In the genomic region with DNA sequence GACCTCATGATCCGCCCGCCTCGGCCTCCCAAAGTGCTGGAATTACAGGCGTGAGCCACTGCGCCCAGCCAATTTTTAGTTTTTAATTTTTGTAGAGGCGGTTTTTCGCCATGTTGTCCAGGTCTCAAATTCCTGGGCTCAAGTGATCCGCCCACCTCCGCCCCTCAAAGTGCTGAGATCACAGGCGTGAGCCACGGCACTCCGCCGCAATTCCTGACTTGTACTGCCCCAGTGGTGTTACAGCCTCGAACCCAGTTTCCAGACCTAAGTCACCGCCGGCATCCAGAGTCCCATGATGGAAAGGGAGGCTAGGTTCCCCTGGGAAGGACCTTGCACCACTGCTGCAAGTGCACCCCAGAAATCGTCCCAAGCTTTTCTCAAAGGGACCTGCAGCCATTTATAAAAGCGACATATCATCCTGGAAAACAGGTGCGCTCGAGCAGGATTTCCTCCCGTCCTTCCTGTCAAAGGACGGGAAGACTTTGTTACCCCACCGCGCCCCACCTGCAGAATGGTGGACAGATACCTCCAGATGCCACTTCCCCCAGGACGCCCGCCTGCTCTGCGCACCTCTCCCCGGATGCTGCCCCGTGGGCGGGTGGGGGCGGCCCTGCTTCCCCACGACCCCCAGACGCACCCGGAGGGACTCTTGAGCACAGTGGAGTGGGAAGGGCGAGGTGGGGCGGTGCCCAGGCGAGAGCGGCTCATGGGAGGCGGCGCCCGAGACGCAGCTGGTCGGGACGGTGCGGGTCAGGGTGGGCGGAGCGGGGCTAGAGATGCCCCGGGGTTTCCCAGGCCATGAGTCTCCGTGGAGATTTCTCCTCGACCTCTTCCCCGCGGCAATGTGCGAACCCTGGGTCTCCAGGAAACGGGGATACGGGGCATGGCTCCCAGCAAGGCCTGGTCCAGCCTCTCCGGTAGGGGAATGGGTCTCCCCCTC, we compare ENCODE assay signal across 8 cellular contexts. TPM values are rescaled to one million over a fixed set of nuclear protein-coding genes. Genes with fewer than 3 reads are reported as not detected.
A peak's percentile ranks its signal among the peaks of the same experiment; 100 is the strongest.
DNase-seq lines count a peak whose midpoint lies in the region; ATAC-seq and TF ChIP-seq lines count a peak whose summit lies in the region.

No MANE protein-coding gene starts in this region.

- peak overlapping the region; percentile 99 for H3K9ac ChIP-seq in OCI-LY1 (ENCODE audit: low read length)

- CTCF ChIA-PET in CD8-positive, alpha-beta T cell (lab: Charles Lee): interaction anchor here (1.0 to 1.8 kb wide), 2 partner anchors 90 to 141 kb away, joined by 3 to 9 read pairs; a partner anchor contains a TSS

- peak overlapping the region; percentile 99 for H3K27ac Mint-ChIP-seq in CD8-positive, alpha-beta T cell

- H3K4me3 Mint-ChIP-seq in CD8-positive, alpha-beta T cell: peak overlapping the region; percentile 96

- H3K79me2 ChIP-seq in OCI-LY1 (ENCODE audit: insufficient read depth, low read length) (peaks cover 3% of the 10 kb centered on the region; the same call in 1 of the 2 replicates), osteoblast (ENCODE audit: insufficient read depth, low read length) (peaks cover 20% of the 10 kb centered on the region)

- H3K4me2 ChIP-seq in OCI-LY1 (ENCODE audit: low read length) (peak overlapping the region; percentile 95), osteoblast (ENCODE audit: insufficient read depth, low read length) (peak overlapping the region; percentile 82)

- H3K4me1 ChIP-seq in CD8-positive, alpha-beta T cell (ENCODE audit: insufficient read depth, low read length): peaks cover 15% of the 10 kb centered on the region
- H3K4me1 ChIP-seq in OCI-LY1 (ENCODE audit: insufficient read depth, low read length, severe bottlenecking) (peaks cover 22% of the 10 kb centered on the region), osteoblast (ENCODE audit: insufficient read depth, low read length) (peaks cover 3% of the 10 kb centered on the region), vagina (peaks cover 21% of the 10 kb centered on the region)

- H3K4me1 Mint-ChIP-seq in CD8-positive, alpha-beta T cell (ENCODE audit: low read depth): peaks cover 25% of the 10 kb centered on the region

- no peaks in the 10 kb centered on the region for H3K9me3 ChIP-seq in CD8-positive, alpha-beta T cell (ENCODE audit: low read length)
- H3K9me3 ChIP-seq in OCI-LY1 (ENCODE audit: low read length) (no peaks in the 10 kb centered on the region), osteoblast (ENCODE audit: low read depth, low read length) (no peaks in the 10 kb centered on the region), vagina (no peaks in the 10 kb centered on the region)

- intact Hi-C loops in CD8-positive, alpha-beta T cell (cut with DNase I, micrococcal nuclease): loop anchor here (10.0 kb wide), 3 partner anchors 48 to 88 kb away; a partner anchor contains a TSS
- intact Hi-C loops in vagina (cut with DNase I): loop anchor here (5.0 kb wide), 1 partner anchor 135 kb away; no protein-coding TSS in a partner anchor

- H3K4me3 ChIP-seq in CD8-positive, alpha-beta T cell (ENCODE audit: low read depth, low read length): peak overlapping the region; percentile 86
- H3K4me3 ChIP-seq in OCI-LY1 (ENCODE audit: low read depth, low read length, poor library complexity, severe bottlenecking): peak overlapping the region; percentile 99
- H3K4me3 ChIP-seq in osteoblast (ENCODE audit: insufficient read depth, low read length): peak overlapping the region; percentile 70
- peak overlapping the region; percentile 65 to 69 for H3K4me3 ChIP-seq in vagina

- H3K27ac ChIP-seq in CD8-positive, alpha-beta T cell (ENCODE audit: low read depth, low read length): peak overlapping the region; percentile 99
- H3K27ac ChIP-seq in OCI-LY1 (ENCODE audit: low read depth, low read length, poor library complexity, severe bottlenecking): peak overlapping the region; percentile 97
- peak overlapping the region; percentile 91 for H3K27ac ChIP-seq in osteoblast (ENCODE audit: low read depth, low read length)
- H3K27ac ChIP-seq in vagina: peak overlapping the region; percentile 88

- H2AFZ ChIP-seq in OCI-LY1 (ENCODE audit: low read length): no peak overlapping the region
- peak overlapping the region; percentile 22 for H2AFZ ChIP-seq in osteoblast (ENCODE audit: low read length)

- peaks cover 21% of the 10 kb centered on the region for H3K36me3 ChIP-seq in CD8-positive, alpha-beta T cell (ENCODE audit: insufficient read depth, low read length)
- H3K36me3 ChIP-seq in OCI-LY1 (ENCODE audit: insufficient read depth, low read length): peaks cover 34% of the 10 kb centered on the region
- H3K36me3 ChIP-seq in osteoblast (ENCODE audit: insufficient read depth, low read length): peaks cover 30% of the 10 kb centered on the region
- H3K36me3 ChIP-seq in vagina: peaks cover 0 to 20% of the 10 kb centered on the region in 2 donors

- peaks cover 10% of the 10 kb centered on the region for H3F3A ChIP-seq in OCI-LY1 (ENCODE audit: insufficient read depth, low read length)

- peak in 1 of 2 donors; percentile 30 for TF ChIP-seq POLR2A in vagina (IDR thresholded peaks at IDR 0.05)

- H3K9me3 Mint-ChIP-seq in CD8-positive, alpha-beta T cell: no peaks in the 10 kb centered on the region

- H3K27me3 Mint-ChIP-seq in CD8-positive, alpha-beta T cell (ENCODE audit: low read depth): no peaks in the 10 kb centered on the region

- peaks cover 36% of the 10 kb centered on the region for H3K36me3 Mint-ChIP-seq in CD8-positive, alpha-beta T cell

- peak in 6 of 7 experiments; percentile 33 to 72 (median 39) for DNase-seq in CD8-positive, alpha-beta T cell
- DNase-seq in activated gamma-delta T cell treated with Interleukin-2 at 50 U/mL for 16 hours: peak; percentile 51
- peak; percentile 55 for DNase-seq in globus pallidus (ENCODE audit: low spot score)
- DNase-seq in osteoblast (ENCODE audit: insufficient read length, low spot score, missing footprints): peak; percentile 88
- no peak for DNase-seq in vagina (ENCODE audit: extremely low spot score in 2 of 2)

- H3K27me3 ChIP-seq in CD8-positive, alpha-beta T cell (ENCODE audit: insufficient read depth, low read length): no peaks in the 10 kb centered on the region
- no peaks in the 10 kb centered on the region for H3K27me3 ChIP-seq in OCI-LY1 (ENCODE audit: insufficient read depth, low read length)
- no peaks in the 10 kb centered on the region for H3K27me3 ChIP-seq in osteoblast (ENCODE audit: insufficient read depth, low read length)
- H3K27me3 ChIP-seq in vagina: no peaks in the 10 kb centered on the region

- TF ChIP-seq CTCF in CD8-positive, alpha-beta T cell (IDR thresholded peaks at IDR 0.05): no peak
- no peak for TF ChIP-seq CTCF in OCI-LY1 (IDR thresholded peaks at IDR 0.05; ENCODE audit: low read length)
- no peak for TF ChIP-seq CTCF in osteoblast (IDR thresholded peaks at IDR 0.05; ENCODE audit: extremely low read depth, low read depth, low read length)
- TF ChIP-seq CTCF in vagina (IDR thresholded peaks at IDR 0.05): no peak

- no peaks in the 10 kb centered on the region for H4K20me1 ChIP-seq in OCI-LY1 (ENCODE audit: insufficient read depth, low read length)
- H4K20me1 ChIP-seq in osteoblast (ENCODE audit: insufficient read depth, low read length): peaks cover 20% of the 10 kb centered on the region

- POLR2A ChIA-PET in CD8-positive, alpha-beta T cell (lab: Charles Lee): interaction anchor here (0.6 to 6.2 kb wide), 22 partner anchors 15 to 471 kb away, joined by 3 to 50 read pairs (median 5); a partner anchor contains a TSS

- H3K9me2 ChIP-seq in OCI-LY1 (ENCODE audit: low read depth, low read length): no peaks in the 10 kb centered on the region

- peak; percentile 14 for ATAC-seq in CD8-positive, alpha-beta T cell
- peak; percentile 57 for ATAC-seq in GM19351 (IDR thresholded peaks at IDR 0.05; ENCODE audit: unreplicated experiment)
- peak; percentile 37 for ATAC-seq in HG03439 (IDR thresholded peaks at IDR 0.05; ENCODE audit: unreplicated experiment)

RNA-seq across cellular contexts. Expression of a gene that starts 1.0 kb away (rescaled TPM):
- total RNA-seq in CD8-positive, alpha-beta T cell: 1,000 to 10,000 TPM; 6,105 to 6,263 TPM
- 1,832 and 2,517 TPM in 2 replicates for total RNA-seq in osteoblast
- total RNA-seq in vagina: 3,948 TPM

RNA-seq across cellular contexts. Expression of a gene that starts 11.8 kb away (rescaled TPM):
- total RNA-seq in CD8-positive, alpha-beta T cell: 10 to 100 TPM; 19.3 to 19.7 TPM
- 58.9 and 74.6 TPM in 2 replicates for total RNA-seq in osteoblast
- 52.1 TPM for total RNA-seq in vagina

RNA-seq across cellular contexts. Expression of a gene that starts 14.1 kb away (rescaled TPM):
- 10 to 100 TPM; 48.9 to 52.3 TPM for total RNA-seq in CD8-positive, alpha-beta T cell
- total RNA-seq in osteoblast: 15.6 and 19.2 TPM in 2 replicates
- 59.2 TPM for total RNA-seq in vagina

RNA-seq across cellular contexts. Expression of a gene that starts 18.1 kb away (rescaled TPM):
- 100 to 1,000 TPM; 176 TPM for total RNA-seq in CD8-positive, alpha-beta T cell
- total RNA-seq in osteoblast: 28.0 and 29.7 TPM in 2 replicates
- total RNA-seq in vagina: 59.2 TPM

RNA-seq across cellular contexts. Expression of a gene that starts 22.8 kb away (rescaled TPM):
- total RNA-seq in CD8-positive, alpha-beta T cell: 1,000 to 10,000 TPM; 1,274 to 1,333 TPM
- 2,632 and 3,431 TPM in 2 replicates for total RNA-seq in osteoblast
- total RNA-seq in vagina: 1,247 TPM

Comparison
In these comparisons a context has a peak if more than half of its experiments do, and no peak if none do; other contexts are left out.
1. DNase-seq: peak in CD8-positive, alpha-beta T cell (6 of 7), activated gamma-delta T cell treated with Interleukin-2 at 50 U/mL for 16 hours (single experiment), globus pallidus (single experiment) and osteoblast (single experiment); none in vagina (0 of 2).
2. Peak in every context shown above with its lines, with median percentiles within 50 percentile points of each other: ATAC-seq, H3K27ac ChIP-seq and H3K4me3 ChIP-seq.